Comparison of ENCODE assay signal across 22 cellular contexts in the genomic region with DNA sequence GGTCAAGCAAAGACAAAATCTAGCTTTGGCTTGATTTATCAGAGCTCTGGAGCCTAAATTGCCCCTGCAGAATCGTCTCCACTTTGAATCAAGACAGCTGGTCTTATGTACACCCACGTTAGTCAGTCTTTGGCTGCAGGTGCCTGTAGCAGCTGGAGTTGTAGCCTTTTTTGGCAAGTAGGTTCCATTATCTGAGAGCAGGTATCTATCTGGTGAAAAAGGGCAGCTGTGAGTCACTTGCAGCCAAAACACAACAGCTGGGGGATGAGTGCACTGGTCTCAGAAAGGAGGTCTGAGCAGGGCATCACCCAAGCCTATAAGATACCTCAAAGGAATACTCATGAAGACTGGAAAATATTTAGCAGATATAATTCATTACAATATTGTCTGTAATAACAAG. TPM values are rescaled to one million over a fixed set of nuclear protein-coding genes. Genes with fewer than 3 reads are reported as not detected.
DNase-seq lines count a peak whose midpoint lies in the region; ATAC-seq and TF ChIP-seq lines count a peak whose summit lies in the region.
"Had no signal": no experiment of that assay in that cellular context is flagged by ENCODE, and none has a peak within 500 bp of the region (broad histone marks: within the 10 kb centered on the region; RNA-seq: fewer than 3 reads in every experiment).

No MANE protein-coding gene starts in this region.

- intact Hi-C loops in upper lobe of right lung (cut with DNase I): no loop called here

- no peaks in the 10 kb centered on the region for H3K27me3 ChIP-seq in upper lobe of right lung
- H3K27me3 ChIP-seq: Peyer's patch had no signal

- no peak overlapping the region for H3K4me3 ChIP-seq in upper lobe of right lung
- H3K4me3 ChIP-seq: GM12878, GM23248, HAP-1, Peyer's patch, SK-N-MC had no signal

- H3K36me3 ChIP-seq in upper lobe of right lung: no peaks in the 10 kb centered on the region
- H3K36me3 ChIP-seq: HAP-1, Peyer's patch had no signal

- DNase-seq in DMS53 (lab: John Stamatoyannopoulos, UW) (peak; percentile 43), DMS53 treated with DMSO at 0.1 percent for 48 hours (lab: John Stamatoyannopoulos, UW; ENCODE audit: unreplicated experiment) (no peak), NCI-H1092 (lab: John Stamatoyannopoulos, UW) (peak; percentile 72), NCI-H2171 treated with DMSO at 0.1 percent for 48 hours (lab: John Stamatoyannopoulos, UW) (peak; percentile 95), SHP77 (lab: John Stamatoyannopoulos, UW) (peak; percentile 63 to 71), HuH-7 (ENCODE audit: low spot score) (no peak), upper lobe of right lung (no peak)
- DNase-seq: AML-193; Caco-2; EL; GM23248; NCI-H1417 treated with DMSO at 0.1 percent for 48 hours; NCI-H2107; NCI-H510A; NK-92 treated with Interleukin-12 subunit alpha and Interleukin-12 subunit beta, amount 100 ng/mL, for 24 hours; Peyer's patch had no signal

- ATAC-seq in HG03135 (IDR thresholded peaks at IDR 0.05; ENCODE audit: unreplicated experiment) (no peak), upper lobe of right lung (no peak)
- ATAC-seq: GM12878 had no signal

- H3K27ac ChIP-seq in upper lobe of right lung: no peak overlapping the region
- H3K27ac ChIP-seq: 22Rv1, C4-2B, GM23248, Peyer's patch, SK-N-MC had no signal

- TF ChIP-seq CTCF in upper lobe of right lung (IDR thresholded peaks at IDR 0.05): no peak

- no peaks in the 10 kb centered on the region for H3K9me3 ChIP-seq in upper lobe of right lung
- H3K9me3 ChIP-seq: Caco-2, HAP-1, Peyer's patch had no signal

- H3K4me1 ChIP-seq in upper lobe of right lung: no peaks in the 10 kb centered on the region
- H3K4me1 ChIP-seq: Caco-2, Peyer's patch had no signal

RNA-seq across cellular contexts. Expression of a gene that starts 43.6 kb away (rescaled TPM):
- total RNA-seq in upper lobe of right lung: 0.29 TPM
- total RNA-seq: Caco-2, GM12878, GM23248, Peyer's patch had no signal

Comparison
In these comparisons a context has a peak if more than half of its experiments do, and no peak if none do; other contexts are left out.
1. DNase-seq: peak in DMS53 (single experiment), NCI-H1092 (single experiment), NCI-H2171 treated with DMSO at 0.1 percent for 48 hours (single experiment) and SHP77 (2 of 2); none in DMS53 treated with DMSO at 0.1 percent for 48 hours (single experiment), HuH-7 (single experiment) and upper lobe of right lung (single experiment).